In the genomic region with DNA sequence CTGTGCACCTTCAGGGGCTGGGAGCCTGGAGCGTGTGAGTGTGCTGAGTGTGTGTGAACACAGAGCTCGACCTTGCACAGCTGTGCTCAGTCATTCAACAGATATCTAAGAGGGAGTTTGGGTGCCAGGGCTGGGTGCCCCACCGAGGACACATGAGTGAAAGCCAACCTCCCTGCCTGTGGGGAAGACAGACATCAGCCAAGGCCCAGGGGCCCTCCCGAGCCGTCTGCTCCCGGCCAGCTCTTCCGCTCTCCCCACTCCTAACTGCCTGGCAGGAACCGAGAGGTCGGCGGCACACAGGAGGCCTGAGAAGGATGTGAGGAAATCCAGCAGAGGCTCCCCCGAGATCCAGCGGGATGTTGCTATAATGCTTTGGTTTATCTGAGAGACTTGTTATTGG, we compare ENCODE assay signal across 24 cellular contexts. TPM values are rescaled to one million over a fixed set of nuclear protein-coding genes. Genes with fewer than 3 reads are reported as not detected.
DNase-seq lines count a peak whose midpoint lies in the region; ATAC-seq and TF ChIP-seq lines count a peak whose summit lies in the region.
"Had no signal": no experiment of that assay in that cellular context is flagged by ENCODE, and none has a peak within 500 bp of the region (broad histone marks: within the 10 kb centered on the region; RNA-seq: fewer than 3 reads in every experiment).

No MANE protein-coding gene starts in this region.

- peaks cover 5% of the 10 kb centered on the region for H4K20me1 ChIP-seq in neural progenitor cell (ENCODE audit: low read depth)

- H3K9ac ChIP-seq in neural progenitor cell = no peak overlapping the region
- H3K9ac ChIP-seq: GM23248, SK-N-SH had no signal

- no peaks in the 10 kb centered on the region for H3K9me3 Mint-ChIP-seq in activated T-cell treated with anti-CD3 and anti-CD28 coated beads, Interleukin-2, amount 50 U/mL, for 24 hours
- H3K9me3 Mint-ChIP-seq in CD8-positive, alpha-beta T cell = no peaks in the 10 kb centered on the region
- H3K9me3 Mint-ChIP-seq in endothelial cell (ENCODE audit: unreplicated experiment) = no peaks in the 10 kb centered on the region
- no peaks in the 10 kb centered on the region for H3K9me3 Mint-ChIP-seq in neural progenitor cell
- H3K9me3 Mint-ChIP-seq: H9 had no signal

- POLR2A ChIA-PET in CD8-positive, alpha-beta T cell (lab: Charles Lee) = no interaction called here

- TF ChIP-seq CTCF in CD8-positive, alpha-beta T cell (IDR thresholded peaks at IDR 0.05) = no peak
- TF ChIP-seq CTCF in endothelial cell (IDR thresholded peaks at IDR 0.05; ENCODE audit: unreplicated experiment) = no peak
- no peak for TF ChIP-seq CTCF in neural progenitor cell (IDR thresholded peaks at IDR 0.05)

- no peak overlapping the region for H3K4me3 Mint-ChIP-seq in activated T-cell treated with anti-CD3 and anti-CD28 coated beads, Interleukin-2, amount 50 U/mL, for 24 hours
- H3K4me3 Mint-ChIP-seq in CD8-positive, alpha-beta T cell = no peak overlapping the region
- peak overlapping the region; percentile 77 for H3K4me3 Mint-ChIP-seq in endothelial cell (ENCODE audit: unreplicated experiment)
- no peak overlapping the region for H3K4me3 Mint-ChIP-seq in neural progenitor cell
- H3K4me3 Mint-ChIP-seq: H9 had no signal

- no peak overlapping the region for H3K4me2 ChIP-seq in neural progenitor cell
- H3K4me2 ChIP-seq: SK-N-SH had no signal

- H3K9me3 ChIP-seq in CD8-positive, alpha-beta T cell (ENCODE audit: low read length) = no peaks in the 10 kb centered on the region
- no peaks in the 10 kb centered on the region for H3K9me3 ChIP-seq in neural progenitor cell (ENCODE audit: low read depth)
- H3K9me3 ChIP-seq: SK-N-SH had no signal

- H3K36me3 Mint-ChIP-seq in activated T-cell treated with anti-CD3 and anti-CD28 coated beads, Interleukin-2, amount 50 U/mL, for 24 hours (ENCODE audit: low read depth) = peaks cover 98% of the 10 kb centered on the region
- peaks cover 89% of the 10 kb centered on the region for H3K36me3 Mint-ChIP-seq in CD8-positive, alpha-beta T cell
- H3K36me3 Mint-ChIP-seq in endothelial cell (ENCODE audit: low read depth, unreplicated experiment) (peaks cover 49% of the 10 kb centered on the region), neural progenitor cell (peaks cover 43% of the 10 kb centered on the region)

- CTCF ChIA-PET in CD8-positive, alpha-beta T cell (lab: Charles Lee) = no interaction called here

- no peak overlapping the region for H2AFZ ChIP-seq in neural progenitor cell (replicated peaks)
- H2AFZ ChIP-seq: GM23248 had no signal

- H3K27me3 Mint-ChIP-seq in activated T-cell treated with anti-CD3 and anti-CD28 coated beads, Interleukin-2, amount 50 U/mL, for 24 hours = no peaks in the 10 kb centered on the region
- no peaks in the 10 kb centered on the region for H3K27me3 Mint-ChIP-seq in CD8-positive, alpha-beta T cell (ENCODE audit: low read depth)
- H3K27me3 Mint-ChIP-seq in endothelial cell (ENCODE audit: unreplicated experiment) (peaks cover 4% of the 10 kb centered on the region), neural progenitor cell (ENCODE audit: insufficient read depth, low read depth) (no peaks in the 10 kb centered on the region)

- no peaks in the 10 kb centered on the region for H3K4me1 ChIP-seq in CD8-positive, alpha-beta T cell (ENCODE audit: insufficient read depth, low read length)
- H3K4me1 ChIP-seq in neural progenitor cell = no peaks in the 10 kb centered on the region

- H3K27ac ChIP-seq in CD8-positive, alpha-beta T cell (ENCODE audit: low read depth, low read length) = no peak overlapping the region
- no peak overlapping the region for H3K27ac ChIP-seq in neural progenitor cell
- H3K27ac ChIP-seq: GM23248 had no signal

- no peaks in the 10 kb centered on the region for H3K79me2 ChIP-seq in neural progenitor cell (ENCODE audit: low read depth)

- no peak for DNase-seq in activated T-cell treated with anti-CD3 and anti-CD28 coated beads, Interleukin-2, amount 50 U/mL, for 24 hours
- no peak for DNase-seq in activated T-cell treated with anti-CD3 and anti-CD28 coated beads, Interleukin-2, amount 50 U/mL, for 1 hour
- DNase-seq in CD8-positive, alpha-beta T cell = no peak
- DNase-seq in endothelial cell (ENCODE audit: low spot score) (no peak), neural progenitor cell (ENCODE audit: low spot score) (no peak), OCI-M2 (lab: John Stamatoyannopoulos, UW; ENCODE audit: unreplicated experiment) (no peak)
- DNase-seq: AML-193, C1 segment of cervical spinal cord, DMS53, GDM1, GM23248, H9, KG1, NCI-H1092, NCI-H1436, NCI-H187 treated with DMSO at 0.1 percent for 48 hours, NCI-H2107, NCI-H446 treated with DMSO at 0.1 percent for 48 hours, NCI-H526 treated with DMSO at 0.1 percent for 48 hours, PC-3, SIG-M5, SK-N-SH had no signal

- H3K27me3 ChIP-seq in CD8-positive, alpha-beta T cell (ENCODE audit: insufficient read depth, low read length) = no peaks in the 10 kb centered on the region
- no peaks in the 10 kb centered on the region for H3K27me3 ChIP-seq in neural progenitor cell

- peak overlapping the region; percentile 72 for H3K27ac Mint-ChIP-seq in activated T-cell treated with anti-CD3 and anti-CD28 coated beads, Interleukin-2, amount 50 U/mL, for 24 hours
- H3K27ac Mint-ChIP-seq in CD8-positive, alpha-beta T cell = peak overlapping the region; percentile 45
- H3K27ac Mint-ChIP-seq in endothelial cell (ENCODE audit: unreplicated experiment) (no peak overlapping the region), neural progenitor cell (peak overlapping the region; percentile 15)

- H3K4me1 Mint-ChIP-seq in activated T-cell treated with anti-CD3 and anti-CD28 coated beads, Interleukin-2, amount 50 U/mL, for 24 hours (ENCODE audit: low read depth) = peaks cover 10% of the 10 kb centered on the region
- H3K4me1 Mint-ChIP-seq in CD8-positive, alpha-beta T cell (ENCODE audit: low read depth) = no peaks in the 10 kb centered on the region
- peaks cover 6% of the 10 kb centered on the region for H3K4me1 Mint-ChIP-seq in endothelial cell (ENCODE audit: unreplicated experiment)
- H3K4me1 Mint-ChIP-seq in neural progenitor cell = peaks cover 13% of the 10 kb centered on the region

- no peaks in the 10 kb centered on the region for H3F3A ChIP-seq in neural progenitor cell (ENCODE audit: low read depth)

- intact Hi-C loops in CD8-positive, alpha-beta T cell (cut with DNase I, micrococcal nuclease) = no loop called here

- ATAC-seq in CD8-positive, alpha-beta T cell = no peak
- ATAC-seq in HG03439 (IDR thresholded peaks at IDR 0.05; ENCODE audit: unreplicated experiment) = no peak
- ATAC-seq in GM21529 (IDR thresholded peaks at IDR 0.05; ENCODE audit: unreplicated experiment) = no peak
- ATAC-seq: PC-3 had no signal

- H3K4me3 ChIP-seq in CD8-positive, alpha-beta T cell (ENCODE audit: low read depth, low read length) = no peak overlapping the region
- H3K4me3 ChIP-seq in neural progenitor cell = no peak overlapping the region
- H3K4me3 ChIP-seq: GM23248 had no signal

- H3K36me3 ChIP-seq in CD8-positive, alpha-beta T cell (ENCODE audit: insufficient read depth, low read length) = peaks cover 60% of the 10 kb centered on the region
- H3K36me3 ChIP-seq in neural progenitor cell = no peaks in the 10 kb centered on the region

RNA-seq across cellular contexts. Expression of a gene that starts 32.0 kb away (rescaled TPM):
- 10 to 100 TPM; 93.5 to 95.0 TPM for total RNA-seq in CD8-positive, alpha-beta T cell
- 57.7 TPM for total RNA-seq in endothelial cell (ENCODE audit: unreplicated experiment)
- total RNA-seq in neural progenitor cell (ENCODE audit: low replicate concordance) = 53.6 and 80.6 TPM in 2 replicates

RNA-seq across cellular contexts. Expression of a gene that starts 56.4 kb away (rescaled TPM):
- 10 to 100 TPM; 21.8 to 27.4 TPM for total RNA-seq in CD8-positive, alpha-beta T cell
- total RNA-seq in endothelial cell (ENCODE audit: unreplicated experiment) (25.3 TPM), neural progenitor cell (ENCODE audit: low replicate concordance) (9.8 and 10.6 TPM in 2 replicates)
